In genomic region chr1:3618904-3619671, GRCh38 we compare ENCODE assay signal across 8 cellular contexts. TPM values are rescaled to one million over a fixed set of nuclear protein-coding genes. Genes with fewer than 3 reads are reported as not detected.
DNase-seq lines count a peak whose midpoint lies in the region; ATAC-seq and TF ChIP-seq lines count a peak whose summit lies in the region.

No MANE protein-coding gene starts in this region.

- POLR2A ChIA-PET in RWPE1 (lab: Yijun Ruan, JAX; ENCODE audit: low non-redundant PET), result interaction anchor here (0.6 kb wide), 1 partner anchor 33 kb away, joined by 3 read pairs; no protein-coding TSS in a partner anchor

- DNase-seq in EH (ENCODE audit: low read depth) (peak; percentile 78), RWPE1 (ENCODE audit: low spot score) (peak; percentile 81), fibroblast of pulmonary artery (ENCODE audit: low read depth) (peak; percentile 80), substantia nigra (lab: John Stamatoyannopoulos, UW) (peak in 41 of 49 donors; percentile 9 to 78 (median 50))
- peak; percentile 61 for DNase-seq in activated T-helper 1 cell treated with anti-CD3 and anti-CD28 coated beads, Interleukin-12 subunit alpha, Interleukin-12 subunit beta, Interleukin-2, Interleukin-4 antibody, amounts not matched to agents 30 ng/mL and 10 ng/mL and 1 ng/mL, durations not matched to agents 14 hours and 24 hours and 36 hours (ENCODE audit: low spot score)

- CTCF ChIA-PET in RWPE1 (lab: Yijun Ruan, JAX), result interaction anchor here (0.6 to 4.6 kb wide), 31 partner anchors 10 to 165 kb away, joined by 3 to 46 read pairs (median 4); partner anchors contain the start of gene ARHGEF16

- peaks cover 13 to 21% (median 17%) of the 10 kb centered on the region in 3 donors for H3K4me1 Mint-ChIP-seq in IgD-negative memory B cell
- peaks cover 21% of the 10 kb centered on the region for H3K4me1 Mint-ChIP-seq in activated T-helper 1 cell treated with anti-CD3 and anti-CD28 coated beads, Interleukin-12 subunit alpha, Interleukin-12 subunit beta, Interleukin-2, Interleukin-4 antibody, amounts not matched to agents 30 ng/mL and 10 ng/mL and 1 ng/mL, durations not matched to agents 14 hours and 24 hours and 36 hours (ENCODE audit: low read depth)

- intact Hi-C loops in activated T-helper 1 cell treated with anti-CD3 and anti-CD28 coated beads, Interleukin-12 subunit alpha, Interleukin-12 subunit beta, Interleukin-2, Interleukin-4 antibody, amounts not matched to agents 30 ng/mL and 10 ng/mL and 1 ng/mL, durations not matched to agents 14 hours and 24 hours and 36 hours (cut with micrococcal nuclease), result loop anchor here (1.0 kb wide), 3 partner anchors 54 to 166 kb away; no protein-coding TSS in a partner anchor

- peaks cover 31 to 33% of the 10 kb centered on the region in 2 experiments for H3K4me1 ChIP-seq in neutrophil (ENCODE audit: control insufficient read depth in 1 of 2, insufficient read depth in 1 of 2, low read depth in 1 of 2, low read length in 1 of 2)

- H3K27ac Mint-ChIP-seq in IgD-negative memory B cell, result peak overlapping the region in 2 of 3 donors; percentile 3 to 31
- no peak overlapping the region for H3K27ac Mint-ChIP-seq in activated T-helper 1 cell treated with anti-CD3 and anti-CD28 coated beads, Interleukin-12 subunit alpha, Interleukin-12 subunit beta, Interleukin-2, Interleukin-4 antibody, amounts not matched to agents 30 ng/mL and 10 ng/mL and 1 ng/mL, durations not matched to agents 14 hours and 24 hours and 36 hours

- no peak overlapping the region for H3K27ac ChIP-seq in RWPE1
- no peak overlapping the region for H3K27ac ChIP-seq in neutrophil
- H3K27ac ChIP-seq in substantia nigra (ENCODE audit: low read depth, low read length, poor library complexity, severe bottlenecking), result no peak overlapping the region

- TF ChIP-seq CTCF in RWPE1 (conservative IDR thresholded peaks at IDR 0.05; ENCODE audit: low read depth) (peak; percentile 83), fibroblast of pulmonary artery (IDR thresholded peaks at IDR 0.05; ENCODE audit: low read length, missing control alignments) (peak; percentile 82), neutrophil (IDR thresholded peaks at IDR 0.05) (peak; percentile 81)

- H3K9me3 Mint-ChIP-seq in IgD-negative memory B cell, result no peaks in the 10 kb centered on the region
- H3K9me3 Mint-ChIP-seq in activated T-helper 1 cell treated with anti-CD3 and anti-CD28 coated beads, Interleukin-12 subunit alpha, Interleukin-12 subunit beta, Interleukin-2, Interleukin-4 antibody, amounts not matched to agents 30 ng/mL and 10 ng/mL and 1 ng/mL, durations not matched to agents 14 hours and 24 hours and 36 hours, result no peaks in the 10 kb centered on the region

- peaks cover 8% of the 10 kb centered on the region for H3K27me3 ChIP-seq in neutrophil

- H3K36me3 Mint-ChIP-seq in IgD-negative memory B cell, result no peaks in the 10 kb centered on the region
- H3K36me3 Mint-ChIP-seq in activated T-helper 1 cell treated with anti-CD3 and anti-CD28 coated beads, Interleukin-12 subunit alpha, Interleukin-12 subunit beta, Interleukin-2, Interleukin-4 antibody, amounts not matched to agents 30 ng/mL and 10 ng/mL and 1 ng/mL, durations not matched to agents 14 hours and 24 hours and 36 hours (ENCODE audit: low read depth), result no peaks in the 10 kb centered on the region

- H3K4me3 ChIP-seq in fibroblast of pulmonary artery (replicated peaks; ENCODE audit: low read depth, low read length), result no peak overlapping the region
- no peak overlapping the region for H3K4me3 ChIP-seq in neutrophil (ENCODE audit: low read depth in 1 of 2, low read length in 1 of 2)

- H3K4me3 Mint-ChIP-seq in IgD-negative memory B cell, result peak overlapping the region in 1 of 4 donors; percentile 12
- no peak overlapping the region for H3K4me3 Mint-ChIP-seq in activated T-helper 1 cell treated with anti-CD3 and anti-CD28 coated beads, Interleukin-12 subunit alpha, Interleukin-12 subunit beta, Interleukin-2, Interleukin-4 antibody, amounts not matched to agents 30 ng/mL and 10 ng/mL and 1 ng/mL, durations not matched to agents 14 hours and 24 hours and 36 hours

- H3K27me3 Mint-ChIP-seq in IgD-negative memory B cell, result peaks cover 16% of the 10 kb centered on the region
- H3K27me3 Mint-ChIP-seq in activated T-helper 1 cell treated with anti-CD3 and anti-CD28 coated beads, Interleukin-12 subunit alpha, Interleukin-12 subunit beta, Interleukin-2, Interleukin-4 antibody, amounts not matched to agents 30 ng/mL and 10 ng/mL and 1 ng/mL, durations not matched to agents 14 hours and 24 hours and 36 hours (ENCODE audit: insufficient read depth), result peaks cover 12% of the 10 kb centered on the region

- no peak for ATAC-seq in GM21576 (IDR thresholded peaks at IDR 0.05; ENCODE audit: unreplicated experiment)

- no peaks in the 10 kb centered on the region for H3K9me3 ChIP-seq in neutrophil

- H3K36me3 ChIP-seq in neutrophil, result peaks cover 9% of the 10 kb centered on the region

RNA-seq across cellular contexts. Expression of gene TPRG1L, which starts 5.7 kb away (rescaled TPM):
- polyA plus RNA-seq in IgD-negative memory B cell, result 37.8 TPM
- total RNA-seq in activated T-helper 1 cell treated with anti-CD3 and anti-CD28 coated beads, Interleukin-12 subunit alpha, Interleukin-12 subunit beta, Interleukin-2, Interleukin-4 antibody, amounts not matched to agents 30 ng/mL and 10 ng/mL and 1 ng/mL, durations not matched to agents 14 hours and 24 hours and 36 hours, result 10.3 and 12.5 TPM in 2 replicates

RNA-seq across cellular contexts. Expression of gene MEGF6, which starts 7.8 kb away (rescaled TPM):
- 2.3 TPM for polyA plus RNA-seq in IgD-negative memory B cell
- total RNA-seq in activated T-helper 1 cell treated with anti-CD3 and anti-CD28 coated beads, Interleukin-12 subunit alpha, Interleukin-12 subunit beta, Interleukin-2, Interleukin-4 antibody, amounts not matched to agents 30 ng/mL and 10 ng/mL and 1 ng/mL, durations not matched to agents 14 hours and 24 hours and 36 hours, result 1.2 and 2.1 TPM in 2 replicates

RNA-seq across cellular contexts. Expression of gene WRAP73, which starts 30.8 kb away (rescaled TPM):
- polyA plus RNA-seq in IgD-negative memory B cell, result 29.7 TPM
- 44.9 and 45.5 TPM in 2 replicates for total RNA-seq in activated T-helper 1 cell treated with anti-CD3 and anti-CD28 coated beads, Interleukin-12 subunit alpha, Interleukin-12 subunit beta, Interleukin-2, Interleukin-4 antibody, amounts not matched to agents 30 ng/mL and 10 ng/mL and 1 ng/mL, durations not matched to agents 14 hours and 24 hours and 36 hours

RNA-seq across cellular contexts. Expression of gene TP73, which starts 33.2 kb away (rescaled TPM):
- polyA plus RNA-seq in IgD-negative memory B cell, result 0.88 TPM
- 1.4 and 1.5 TPM in 2 replicates for total RNA-seq in activated T-helper 1 cell treated with anti-CD3 and anti-CD28 coated beads, Interleukin-12 subunit alpha, Interleukin-12 subunit beta, Interleukin-2, Interleukin-4 antibody, amounts not matched to agents 30 ng/mL and 10 ng/mL and 1 ng/mL, durations not matched to agents 14 hours and 24 hours and 36 hours
